ENCODE assay signal across 8 cellular contexts in genomic region chr22:39518124-39518786, GRCh38. TPM values are rescaled to one million over a fixed set of nuclear protein-coding genes. Genes with fewer than 3 reads are reported as not detected.
A peak's percentile ranks its signal among the peaks of the same experiment; 100 is the strongest.
DNase-seq lines count a peak whose midpoint lies in the region; ATAC-seq and TF ChIP-seq lines count a peak whose summit lies in the region.

No MANE protein-coding gene starts in this region.

- no peak overlapping the region for H2BK120ac ChIP-seq in mesenchymal stem cell (ENCODE audit: low read depth, low read length)

- peak overlapping the region; percentile 100 for H3K9ac ChIP-seq in mesenchymal stem cell (ENCODE audit: low read length)

- H3K79me1 ChIP-seq in mesenchymal stem cell (replicated peaks; ENCODE audit: low read length, poor library complexity, severe bottlenecking) = peaks cover 29% of the 10 kb centered on the region

- H4K8ac ChIP-seq in mesenchymal stem cell (ENCODE audit: low read length) = no peak overlapping the region

- WGBS in mesenchymal stem cell = 72% methylated on average over 3 of the region's 5 CpGs

- no peak overlapping the region for H3K4me2 ChIP-seq in mesenchymal stem cell (ENCODE audit: low read length, poor library complexity, severe bottlenecking)

- no peak overlapping the region for H3K14ac ChIP-seq in mesenchymal stem cell (ENCODE audit: low read length in 2 of 2)

- POLR2A ChIA-PET in HEK293 (lab: Yijun Ruan, JAX) = interaction anchor here (1.0 to 3.6 kb wide), 7 partner anchors 9 to 198 kb away, joined by 3 to 25 read pairs (median 4); partner anchors contain the start of genes MIEF1 and RPL3

- ATAC-seq in HG03460 (IDR thresholded peaks at IDR 0.05; ENCODE audit: unreplicated experiment) = no peak

- H3K4me3 ChIP-seq in BE2C (ENCODE audit: low read depth, low read length) (peak overlapping the region; percentile 98; the same call in 1 of the 2 replicates), HEK293 (ENCODE audit: low read depth, low read length) (no peak overlapping the region; the same call in 1 of the 2 replicates), ascending aorta (no peak overlapping the region), mesenchymal stem cell (ENCODE audit: insufficient read depth in 1 of 2, low read depth in 1 of 2, low read length in 2 of 2) (peak overlapping the region in 1 of 2 experiments; percentile 97)

- no peak overlapping the region for H3K18ac ChIP-seq in mesenchymal stem cell (ENCODE audit: low read depth in 1 of 2, low read length in 2 of 2)

- H2AFZ ChIP-seq in mesenchymal stem cell (ENCODE audit: low read depth, low read length) = no peak overlapping the region

- CTCF ChIA-PET in HEK293 (lab: Yijun Ruan, JAX) = interaction anchor here (0.9 to 5.4 kb wide), 9 partner anchors 9 to 749 kb away, joined by 3 to 84 read pairs (median 5); partner anchors contain the start of gene RPS19BP1

- TF ChIP-seq CTCF in BE2C (IDR thresholded peaks at IDR 0.05; ENCODE audit: low read depth, low read length) (no peak), HEK293 (tag by site-specific recombination; IDR thresholded peaks at IDR 0.05) (no peak), ascending aorta (IDR thresholded peaks at IDR 0.05) (no peak)

- H3K27ac ChIP-seq in HEK293 (ENCODE audit: extremely low read depth, low read depth, low read length) (peak overlapping the region; percentile 95), ascending aorta (peak overlapping the region; percentile 100), mesenchymal stem cell (ENCODE audit: low read length, poor library complexity, severe bottlenecking) (no peak overlapping the region)

- DNase-seq in BE2C (no peak), ascending aorta (ENCODE audit: low spot score in 2 of 2) (no peak), mesenchymal stem cell (peak; percentile 19), germinal center (ENCODE audit: low spot score) (no peak), NCI-H446 treated with DMSO at 0.1 percent for 48 hours (lab: John Stamatoyannopoulos, UW) (no peak), NCI-H526 treated with DMSO at 0.1 percent for 48 hours (lab: John Stamatoyannopoulos, UW) (no peak)

- H4K91ac ChIP-seq in mesenchymal stem cell (ENCODE audit: low read length) = no peak overlapping the region

- no peak overlapping the region for H2BK5ac ChIP-seq in mesenchymal stem cell (ENCODE audit: low read depth, low read length, poor library complexity, severe bottlenecking)

- H3K27me3 ChIP-seq in BE2C = no peaks in the 10 kb centered on the region
- H3K27me3 ChIP-seq in ascending aorta = no peaks in the 10 kb centered on the region
- H3K27me3 ChIP-seq in mesenchymal stem cell (ENCODE audit: control insufficient read depth in 1 of 2, insufficient read depth in 1 of 2, low read length in 2 of 2) = no peaks in the 10 kb centered on the region

- H3K9me3 ChIP-seq in BE2C (no peaks in the 10 kb centered on the region), HEK293 (ENCODE audit: control insufficient read depth, insufficient read depth, low read depth, low read length) (no peaks in the 10 kb centered on the region), ascending aorta (no peaks in the 10 kb centered on the region), mesenchymal stem cell (ENCODE audit: control insufficient read depth, low read length) (no peaks in the 10 kb centered on the region)

- peak overlapping the region in 1 of 2 experiments; percentile 18 for H2BK12ac ChIP-seq in mesenchymal stem cell (ENCODE audit: low read length in 2 of 2)

- H3K23ac ChIP-seq in mesenchymal stem cell (ENCODE audit: low read length in 2 of 2) = no peak overlapping the region

- peaks cover 77% of the 10 kb centered on the region for H3K36me3 ChIP-seq in BE2C
- H3K36me3 ChIP-seq in HEK293 (ENCODE audit: control insufficient read depth in 2 of 2, insufficient read depth in 1 of 2, low read length in 2 of 2) = peaks cover 26 to 71% of the 10 kb centered on the region in 2 experiments
- peaks cover 52 to 63% of the 10 kb centered on the region in 2 donors for H3K36me3 ChIP-seq in ascending aorta
- peaks cover 49 to 67% of the 10 kb centered on the region in 2 experiments for H3K36me3 ChIP-seq in mesenchymal stem cell (ENCODE audit: control insufficient read depth in 1 of 2, insufficient read depth in 2 of 2, low read depth in 1 of 2, low read length in 2 of 2)

- peak overlapping the region; percentile 32 for H2AK5ac ChIP-seq in mesenchymal stem cell (ENCODE audit: low read length, severe bottlenecking)

- H3K4me1 ChIP-seq in BE2C (peaks cover 7% of the 10 kb centered on the region), HEK293 (ENCODE audit: control insufficient read depth, insufficient read depth, low read length) (0 out of 2 replicates have a peak, but pooled peaks cover 5% of the 10 kb centered on the region), ascending aorta (peaks cover 18 to 22% of the 10 kb centered on the region in 2 donors), mesenchymal stem cell (ENCODE audit: control insufficient read depth, insufficient read depth, low read depth, low read length) (peaks cover 9% of the 10 kb centered on the region)

- H2BK15ac ChIP-seq in mesenchymal stem cell (ENCODE audit: low read depth, poor library complexity, severe bottlenecking) = no peak overlapping the region

- intact Hi-C loops in ascending aorta (cut with DNase I) = loop anchor here (5.0 kb wide), 1 partner anchor 86 kb away; no protein-coding TSS in a partner anchor

- H3K4ac ChIP-seq in mesenchymal stem cell (ENCODE audit: low read depth in 1 of 2, low read length in 2 of 2) = no peak overlapping the region

TF ChIP-seq in HEK293, 187 proteins besides CTCF, POLR2A, EP300 and RAD21 (continues in another document):
- TF ChIP-seq ZNF48 (tag by site-specific recombination; IDR thresholded peaks at IDR 0.05) (no peak), ZNF596 (tag by site-specific recombination; IDR thresholded peaks at IDR 0.05) (no peak), ZBTB26 (tag by site-specific recombination; optimal IDR thresholded peaks at IDR 0.05) (no peak), ZNF24 (tag by site-specific recombination; IDR thresholded peaks at IDR 0.05) (no peak), ZNF548 (tag by site-specific recombination; IDR thresholded peaks at IDR 0.05) (no peak), SETDB1 (IDR thresholded peaks at IDR 0.05; ENCODE audit: insufficient read length, low read length) (no peak), ZBTB11 (tag by site-specific recombination; conservative IDR thresholded peaks at IDR 0.05; ENCODE audit: low read depth) (no peak), GFI1B (tag by site-specific recombination; IDR thresholded peaks at IDR 0.05) (no peak), ZNF704 (tag by site-specific recombination; IDR thresholded peaks at IDR 0.05) (no peak)

RNA-seq across cellular contexts. Expression of gene ATF4, which starts 2.1 kb away (rescaled TPM):
- 1,602 TPM for polyA plus RNA-seq in BE2C (2012; ENCODE audit: insufficient read depth, insufficient read length, low read depth)
- 173 TPM for total RNA-seq in ascending aorta
- 513 TPM for polyA plus RNA-seq in mesenchymal stem cell (2013, experiment 1 of 2)
- 503 TPM for polyA plus RNA-seq in mesenchymal stem cell (2013, experiment 2 of 2)

RNA-seq across cellular contexts. Expression of gene RPS19BP1, which starts 14.3 kb away (rescaled TPM):
- 624 TPM for polyA plus RNA-seq in BE2C (2012; ENCODE audit: insufficient read depth, insufficient read length, low read depth)
- 218 TPM for total RNA-seq in ascending aorta
- 59.9 TPM for polyA plus RNA-seq in mesenchymal stem cell (2013, experiment 1 of 2)
- polyA plus RNA-seq in mesenchymal stem cell (2013, experiment 2 of 2) = 59.6 TPM

RNA-seq across cellular contexts. Expression of gene MIEF1, which starts 16.2 kb away (rescaled TPM):
- polyA plus RNA-seq in BE2C (2012; ENCODE audit: insufficient read depth, insufficient read length, low read depth) = 117 TPM
- total RNA-seq in ascending aorta = 22.5 TPM
- 19.0 TPM for polyA plus RNA-seq in mesenchymal stem cell (2013, experiment 1 of 2)
- 19.9 TPM for polyA plus RNA-seq in mesenchymal stem cell (2013, experiment 2 of 2)

RNA-seq across cellular contexts. Expression of gene CACNA1I, which starts 52.3 kb away (rescaled TPM):
- not detected for polyA plus RNA-seq in BE2C (2012; ENCODE audit: insufficient read depth, insufficient read length, low read depth)
- total RNA-seq in ascending aorta = not detected
- under 0.01 TPM for polyA plus RNA-seq in mesenchymal stem cell (2013, experiment 1 of 2)
- polyA plus RNA-seq in mesenchymal stem cell (2013, experiment 2 of 2) = 0.01 TPM
